Comparison of ENCODE assay signal across 17 cellular contexts in the genomic region with DNA sequence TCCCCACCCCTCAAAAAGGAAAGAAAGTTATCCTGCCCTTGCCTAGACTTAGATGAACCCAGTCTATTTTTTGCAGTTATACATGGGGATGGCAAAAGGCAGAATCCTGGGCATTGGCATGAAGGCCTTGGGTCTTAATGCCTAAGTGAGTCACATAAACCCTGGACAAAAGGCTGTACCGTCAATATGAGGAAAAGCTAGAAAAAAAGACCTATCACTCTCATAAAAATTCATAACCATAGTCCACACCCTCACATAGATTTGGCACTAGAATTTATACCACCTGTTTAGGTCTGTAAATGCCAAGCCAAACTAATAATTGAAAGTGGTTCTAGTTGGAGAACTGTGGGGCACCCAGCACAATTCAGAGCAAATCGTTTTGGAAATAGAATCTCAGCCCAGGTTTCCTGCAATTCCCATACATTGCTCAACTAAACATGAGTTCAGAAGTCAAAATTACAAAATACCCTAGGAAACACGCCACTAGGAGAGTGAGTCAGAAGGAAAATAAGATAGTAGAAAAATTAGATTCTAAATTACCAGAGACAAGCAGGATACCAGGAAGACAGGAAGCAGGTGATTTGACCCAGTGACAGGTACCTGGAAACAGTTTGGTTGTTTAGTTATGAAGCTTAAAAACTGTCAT.
DNase-seq lines count a peak whose midpoint lies in the region; ATAC-seq and TF ChIP-seq lines count a peak whose summit lies in the region.
"Had no signal": no experiment of that assay in that cellular context is flagged by ENCODE, and none has a peak within 500 bp of the region (broad histone marks: within the 10 kb centered on the region; RNA-seq: fewer than 3 reads in every experiment).

No MANE protein-coding gene starts in this region.

- ATAC-seq in natural killer cell treated with Interleukin-12 subunit alpha and Interleukin-12 subunit beta and Interleukin-15 and Interleukin-18, amount 100 ng/mL, for 72 hours, result no peak
- ATAC-seq: activated naive CD4-positive, alpha-beta T cell treated with anti-CD3 and anti-CD28 coated beads, Interleukin-2, amount 50 U/mL, for 72 hours had no signal

- H3K9me3 Mint-ChIP-seq in Calu3 (ENCODE audit: low read depth, unreplicated experiment), result peaks cover 3% of the 10 kb centered on the region
- no peaks in the 10 kb centered on the region for H3K9me3 Mint-ChIP-seq in natural killer cell treated with Interleukin-12 subunit alpha and Interleukin-12 subunit beta and Interleukin-15 and Interleukin-18, amount 100 ng/mL, for 72 hours
- H3K9me3 Mint-ChIP-seq: activated naive CD4-positive, alpha-beta T cell treated with anti-CD3 and anti-CD28 coated beads, Interleukin-2, amount 50 U/mL, for 72 hours; type B pancreatic cell had no signal

- H3K4me3 ChIP-seq in astrocyte of the spinal cord (ENCODE audit: low read depth, low read length) (no peak overlapping the region), fibroblast of the aortic adventitia (ENCODE audit: low read depth, low read length) (no peak overlapping the region), skeletal muscle cell (ENCODE audit: low read depth, low read length) (no peak overlapping the region)

- in situ Hi-C loops in astrocyte of the spinal cord (cut with HindIII; ENCODE audit: low sequenced_read_pairs), result no loop called here

- CTCF ChIA-PET in Calu3 (lab: Charles Lee), result no interaction called here

- DNase-seq in HS-5 (ENCODE audit: low read depth), result peak; percentile 34
- peak; percentile 47 for DNase-seq in astrocyte of the spinal cord (ENCODE audit: low read depth, low spot score)
- peak; percentile 85 for DNase-seq in fibroblast of the aortic adventitia (ENCODE audit: low read depth)
- DNase-seq in skeletal muscle cell (ENCODE audit: low read depth), result peak; percentile 58
- no peak for DNase-seq in foreskin melanocyte
- no peak for DNase-seq in posterior cingulate gyrus
- no peak for DNase-seq in Calu3
- DNase-seq in natural killer cell treated with Interleukin-12 subunit alpha and Interleukin-12 subunit beta and Interleukin-15 and Interleukin-18, amount 100 ng/mL, for 72 hours (ENCODE audit: low spot score), result no peak
- DNase-seq: activated CD4-positive, alpha-beta T cell treated with anti-CD3 and anti-CD28 coated beads, Interleukin-2, amount 50 U/mL, for 48 hours; activated T-cell treated with anti-CD3 and anti-CD28 coated beads, Interleukin-2, amount 50 U/mL, for 1 hour; DMS53; H7; NCI-H1417; stimulated activated naive CD4-positive, alpha-beta T cell had no signal

- BruUV-seq in Calu3 (replicated peaks; lab: Mats Ljungman, UMichigan), result no TSS peak

- no peak overlapping the region for H3K4me3 Mint-ChIP-seq in Calu3 (ENCODE audit: low read depth, unreplicated experiment)
- H3K4me3 Mint-ChIP-seq in natural killer cell treated with Interleukin-12 subunit alpha and Interleukin-12 subunit beta and Interleukin-15 and Interleukin-18, amount 100 ng/mL, for 72 hours, result no peak overlapping the region
- H3K4me3 Mint-ChIP-seq: nephron, type B pancreatic cell had no signal

- intact Hi-C loops in posterior cingulate gyrus (cut with DNase I), result no loop called here
- intact Hi-C loops in Calu3 (cut with micrococcal nuclease; ENCODE audit: unreplicated experiment), result no loop called here

- H3K36me3 Mint-ChIP-seq in Calu3 (ENCODE audit: insufficient read depth, unreplicated experiment), result peaks cover 3% of the 10 kb centered on the region
- H3K36me3 Mint-ChIP-seq in natural killer cell treated with Interleukin-12 subunit alpha and Interleukin-12 subunit beta and Interleukin-15 and Interleukin-18, amount 100 ng/mL, for 72 hours, result no peaks in the 10 kb centered on the region
- H3K36me3 Mint-ChIP-seq: activated naive CD4-positive, alpha-beta T cell treated with anti-CD3 and anti-CD28 coated beads, Interleukin-2, amount 50 U/mL, for 72 hours; type B pancreatic cell had no signal

- TF ChIP-seq CTCF in astrocyte of the spinal cord (IDR thresholded peaks at IDR 0.05; ENCODE audit: low read depth, low read length) (no peak), fibroblast of the aortic adventitia (IDR thresholded peaks at IDR 0.05; ENCODE audit: insufficient read depth, low read length) (peak; percentile 3), Calu3 (IDR thresholded peaks at IDR 0.05; ENCODE audit: unreplicated experiment) (no peak)

- no peaks in the 10 kb centered on the region for H3K27me3 Mint-ChIP-seq in Calu3 (ENCODE audit: unreplicated experiment)
- no peaks in the 10 kb centered on the region for H3K27me3 Mint-ChIP-seq in natural killer cell treated with Interleukin-12 subunit alpha and Interleukin-12 subunit beta and Interleukin-15 and Interleukin-18, amount 100 ng/mL, for 72 hours
- H3K27me3 Mint-ChIP-seq: type B pancreatic cell had no signal

- H3K4me1 Mint-ChIP-seq in Calu3 (ENCODE audit: low read depth, unreplicated experiment), result no peaks in the 10 kb centered on the region
- peaks cover 5 to 13% of the 10 kb centered on the region in 2 donors for H3K4me1 Mint-ChIP-seq in natural killer cell treated with Interleukin-12 subunit alpha and Interleukin-12 subunit beta and Interleukin-15 and Interleukin-18, amount 100 ng/mL, for 72 hours (ENCODE audit: low read depth in 2 of 2)

- no peak overlapping the region for H3K27ac Mint-ChIP-seq in Calu3 (ENCODE audit: unreplicated experiment)
- H3K27ac Mint-ChIP-seq in natural killer cell treated with Interleukin-12 subunit alpha and Interleukin-12 subunit beta and Interleukin-15 and Interleukin-18, amount 100 ng/mL, for 72 hours, result no peak overlapping the region
- H3K27ac Mint-ChIP-seq: nephron, type B pancreatic cell had no signal

Comparison
In these comparisons a context has a peak if more than half of its experiments do, and no peak if none do; other contexts are left out.
1. DNase-seq: peak in HS-5 (single experiment), astrocyte of the spinal cord (single experiment), fibroblast of the aortic adventitia (single experiment) and skeletal muscle cell (single experiment); none in foreskin melanocyte (single experiment), posterior cingulate gyrus (0 of 10), Calu3 (single experiment) and natural killer cell treated with Interleukin-12 subunit alpha and Interleukin-12 subunit beta and Interleukin-15 and Interleukin-18, amount 100 ng/mL, for 72 hours (single experiment).